1 cellular context compared by ENCODE assay signal in genomic region chr2:43400508-43400907, GRCh38.
TF ChIP-seq lines count a peak whose summit lies in the region.

No MANE protein-coding gene starts in this region.

TF ChIP-seq in HepG2, 621 proteins besides CTCF, POLR2A, EP300 and RAD21:
- no peak for TF ChIP-seq HNF1A (IDR thresholded peaks at IDR 0.05; ENCODE audit: low read depth)
- TF ChIP-seq HNF1A (CRISPR knock-in tag; IDR thresholded peaks at IDR 0.05; ENCODE audit: borderline replicate concordance): no peak
- no peak for TF ChIP-seq ZBED4 (CRISPR knock-in tag; IDR thresholded peaks at IDR 0.05; ENCODE audit: borderline replicate concordance)
- no peak for TF ChIP-seq HCFC1 (IDR thresholded peaks at IDR 0.05; ENCODE audit: low read depth, low read length)
- 0 out of 2 replicates have a peak, but pooled peaks have one; percentile 3 for TF ChIP-seq STAG1 (CRISPR knock-in tag; IDR thresholded peaks at IDR 0.05)
- no peak for TF ChIP-seq NR0B2 (CRISPR knock-in tag; IDR thresholded peaks at IDR 0.05)
- no peak for TF ChIP-seq ZMAT5 (CRISPR knock-in tag; IDR thresholded peaks at IDR 0.05; ENCODE audit: borderline replicate concordance, low read depth)
